In the genomic region with DNA sequence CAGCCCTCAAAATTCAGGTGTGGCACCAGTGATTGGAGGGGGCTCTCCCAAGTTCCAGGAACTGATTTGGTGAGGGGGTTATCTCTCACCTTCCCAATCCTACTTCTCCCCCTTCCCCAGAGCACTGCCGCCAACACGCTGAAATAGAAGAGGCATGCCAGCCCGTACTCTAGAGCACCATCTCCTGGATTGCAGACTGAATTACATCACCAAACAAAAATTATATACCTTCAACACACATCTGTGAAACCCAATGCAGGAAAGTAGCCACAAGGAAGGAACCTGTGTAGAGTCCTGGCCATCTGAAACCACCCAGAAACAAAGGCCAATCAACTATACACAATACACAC, we compare ENCODE assay signal across 8 cellular contexts.
DNase-seq lines count a peak whose midpoint lies in the region; ATAC-seq and TF ChIP-seq lines count a peak whose summit lies in the region.
"Not testable (repeated sequence)": the region's sequence is repeated elsewhere in the genome, so short reads cannot be mapped to it uniquely, and the experiment has no call there.

No MANE protein-coding gene starts in this region.

- not testable (repeated sequence) for H4K8ac ChIP-seq in neuronal stem cell (ENCODE audit: low read depth, low read length)

- H2BK12ac ChIP-seq in neuronal stem cell (ENCODE audit: low read length), result not testable (repeated sequence)

- H3K4me3 ChIP-seq in ascending aorta; neuronal stem cell (ENCODE audit: low read length in 2 of 2); tibial artery: not testable (repeated sequence)

- not testable (repeated sequence) for H3K36me3 ChIP-seq in ascending aorta; neuronal stem cell (replicated peaks in 1 of 2; ENCODE audit: control insufficient read depth in 2 of 2, insufficient read depth in 2 of 2, low read length in 2 of 2); tibial artery

- DNase-seq in EH (ENCODE audit: low read depth) (peak; percentile 32), NCI-H2081 (lab: John Stamatoyannopoulos, UW) (peak; percentile 19 to 38), SW480 (ENCODE audit: low spot score) (peak; percentile 48), neuronal stem cell (ENCODE audit: low spot score) (peak; percentile 18)
- not testable (repeated sequence) for DNase-seq in ascending aorta (ENCODE audit: low spot score in 2 of 2); Right ventricle myocardium superior; tibial artery

- H3K4me1 ChIP-seq in ascending aorta; neuronal stem cell (ENCODE audit: control insufficient read depth in 2 of 2, insufficient read depth in 1 of 2, low read depth in 1 of 2, low read length in 2 of 2); tibial artery: not testable (repeated sequence)

- not testable (repeated sequence) for H4K91ac ChIP-seq in neuronal stem cell (ENCODE audit: low read depth, low read length, poor library complexity)

- H3K23ac ChIP-seq in neuronal stem cell (ENCODE audit: low read depth, low read length, poor library complexity), result not testable (repeated sequence)

- intact Hi-C loops in ascending aorta (cut with DNase I); Right ventricle myocardium superior (cut with DNase I); tibial artery (cut with DNase I; ENCODE audit: low total_unique reads): not testable (repeated sequence)

- not testable (repeated sequence) for H3K79me1 ChIP-seq in neuronal stem cell (ENCODE audit: low read depth, low read length)

- H3K4ac ChIP-seq in neuronal stem cell (ENCODE audit: low read length), result not testable (repeated sequence)

- H3K9me3 ChIP-seq in ascending aorta; neuronal stem cell (replicated peaks in 1 of 2; ENCODE audit: control insufficient read depth in 2 of 2, insufficient read depth in 1 of 2, low read depth in 1 of 2, low read length in 2 of 2); tibial artery: not testable (repeated sequence)

- not testable (repeated sequence) for H3K18ac ChIP-seq in neuronal stem cell (ENCODE audit: low read length)

- not testable (repeated sequence) for H3K27ac ChIP-seq in ascending aorta; neuronal stem cell (replicated peaks; ENCODE audit: low read length); tibial artery

- not testable (repeated sequence) for H3K4me2 ChIP-seq in neuronal stem cell (ENCODE audit: insufficient read depth, low read length, poor library complexity, severe bottlenecking)

- H3K27me3 ChIP-seq in ascending aorta; neuronal stem cell (ENCODE audit: control insufficient read depth in 3 of 3, insufficient read depth in 3 of 3, low read depth in 1 of 3, low read length in 3 of 3); tibial artery: not testable (repeated sequence)

- ATAC-seq in HG02642 (IDR thresholded peaks at IDR 0.05; ENCODE audit: poor library complexity, unreplicated experiment), result peak; percentile 47
- peak; percentile 75 for ATAC-seq in Right ventricle myocardium superior (ENCODE audit: poor library complexity)

- H2AK5ac ChIP-seq in neuronal stem cell (ENCODE audit: low read depth, low read length), result not testable (repeated sequence)

- H2BK120ac ChIP-seq in neuronal stem cell (ENCODE audit: low read depth, low read length), result not testable (repeated sequence)

- no CpG with 5 or more reads among the region's 3 CpGs for WGBS in neuronal stem cell (ENCODE audit: extremely low coverage in 2 of 2, insufficient read length in 2 of 2, insufficient replicate concordance in 1 of 2), 2 donors

- not testable (repeated sequence) for H3K14ac ChIP-seq in neuronal stem cell (ENCODE audit: low read length)

- TF ChIP-seq CTCF in ascending aorta (IDR thresholded peaks at IDR 0.05) (peak in 2 of 3 experiments; percentile 30 to 46), tibial artery (IDR thresholded peaks at IDR 0.05) (peak; percentile 39 to 41)

- H2AFZ ChIP-seq in neuronal stem cell (ENCODE audit: low read length), result not testable (repeated sequence)

- H3K9ac ChIP-seq in neuronal stem cell (ENCODE audit: low read depth, low read length, poor library complexity), result not testable (repeated sequence)

- H2BK5ac ChIP-seq in neuronal stem cell (ENCODE audit: low read length), result not testable (repeated sequence)

- not testable (repeated sequence) for H2BK15ac ChIP-seq in neuronal stem cell (ENCODE audit: low read length)
